In genomic region chr3:58521002-58521670, GRCh38 we compare ENCODE assay signal across 1 cellular context.
TF ChIP-seq lines count a peak whose summit lies in the region.

No MANE protein-coding gene starts in this region.

TF ChIP-seq in GM23338, 12 proteins besides CTCF, POLR2A, EP300 and RAD21:
- TF ChIP-seq REST (IDR thresholded peaks at IDR 0.05; ENCODE audit: unreplicated experiment) (no peak), ZNF114 (CRISPR knock-in tag; IDR thresholded peaks at IDR 0.05) (no peak), POLR2AphosphoS5 (IDR thresholded peaks at IDR 0.05; ENCODE audit: low read depth) (no peak), EZH2phosphoT487 (IDR thresholded peaks at IDR 0.05; ENCODE audit: unreplicated experiment) (no peak), EZH2 (IDR thresholded peaks at IDR 0.05; ENCODE audit: low read depth, unreplicated experiment) (no peak), STAT1 (IDR thresholded peaks at IDR 0.05; ENCODE audit: unreplicated experiment) (no peak), JUNB (IDR thresholded peaks at IDR 0.05; ENCODE audit: unreplicated experiment) (no peak), NANOG (IDR thresholded peaks at IDR 0.05; ENCODE audit: borderline replicate concordance) (no peak), ZNF462 (CRISPR knock-in tag; IDR thresholded peaks at IDR 0.05) (no peak), CREB1 (CRISPR knock-in tag; IDR thresholded peaks at IDR 0.05; ENCODE audit: low read depth) (no peak), ZNF331 (CRISPR knock-in tag; IDR thresholded peaks at IDR 0.05; ENCODE audit: low read depth) (no peak)
- TF ChIP-seq, protein P1, sequence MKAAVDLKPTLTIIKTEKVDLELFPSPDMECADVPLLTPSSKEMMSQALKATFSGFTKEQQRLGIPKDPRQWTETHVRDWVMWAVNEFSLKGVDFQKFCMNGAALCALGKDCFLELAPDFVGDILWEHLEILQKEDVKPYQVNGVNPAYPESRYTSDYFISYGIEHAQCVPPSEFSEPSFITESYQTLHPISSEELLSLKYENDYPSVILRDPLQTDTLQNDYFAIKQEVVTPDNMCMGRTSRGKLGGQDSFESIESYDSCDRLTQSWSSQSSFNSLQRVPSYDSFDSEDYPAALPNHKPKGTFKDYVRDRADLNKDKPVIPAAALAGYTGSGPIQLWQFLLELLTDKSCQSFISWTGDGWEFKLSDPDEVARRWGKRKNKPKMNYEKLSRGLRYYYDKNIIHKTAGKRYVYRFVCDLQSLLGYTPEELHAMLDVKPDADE (IDR thresholded peaks at IDR 0.05) = no peak
